Comparison of ENCODE assay signal across 1 cellular context in genomic region chr3:78496458-78496857, GRCh38.
TF ChIP-seq lines count a peak whose summit lies in the region.

No MANE protein-coding gene starts in this region.

TF ChIP-seq in HEK293, 187 proteins besides CTCF, POLR2A, EP300 and RAD21 (continued from another document):
- TF ChIP-seq ZFHX2 (tag by site-specific recombination; conservative IDR thresholded peaks at IDR 0.05): no peak
- TF ChIP-seq ATF2 (tag by site-specific recombination; IDR thresholded peaks at IDR 0.05; ENCODE audit: low read depth): no peak
- 0 out of 2 replicates have a peak, but pooled peaks have one; percentile 38 for TF ChIP-seq ZNF423 (tag by site-specific recombination; IDR thresholded peaks at IDR 0.05)
